Comparison of ENCODE assay signal across 10 cellular contexts in the genomic region with DNA sequence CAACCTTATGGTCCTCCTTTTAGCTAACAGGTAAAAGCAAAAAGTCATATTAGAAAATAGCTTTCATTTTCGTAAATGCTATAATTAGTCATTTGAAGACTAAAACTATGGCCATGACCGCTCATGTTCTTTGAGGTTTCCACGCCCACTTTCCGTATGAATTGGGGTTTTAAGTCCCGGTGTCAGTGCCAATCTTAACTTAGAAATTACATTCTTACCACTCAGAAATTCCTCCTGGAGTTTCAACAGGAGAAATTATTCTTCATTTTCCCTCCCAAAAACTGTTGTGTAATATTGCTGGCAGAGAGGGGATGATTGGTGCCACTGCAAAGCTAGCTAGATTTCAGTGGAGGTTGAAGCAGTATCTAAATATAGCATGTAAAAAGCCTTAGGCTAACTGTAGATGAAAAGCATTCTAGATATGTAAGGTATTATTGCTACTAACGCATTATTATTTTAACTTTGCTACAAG.
DNase-seq lines count a peak whose midpoint lies in the region; ATAC-seq and TF ChIP-seq lines count a peak whose summit lies in the region.
"Had no signal": no experiment of that assay in that cellular context is flagged by ENCODE, and none has a peak within 500 bp of the region (broad histone marks: within the 10 kb centered on the region; RNA-seq: fewer than 3 reads in every experiment).

No MANE protein-coding gene starts in this region.

- POLR2A ChIA-PET in OCI-LY7 (lab: Charles Lee): no interaction called here

- DNase-seq in GM13977 (ENCODE audit: low spot score) (peak; percentile 14), sigmoid colon (no peak), OCI-LY7 (ENCODE audit: low spot score) (no peak)
- no peak for DNase-seq in stimulated activated CD8-positive, alpha-beta memory T cell treated with anti-CD3 and anti-CD28 coated beads, Interleukin-4, amount 100 ng/mL, for 48 hours
- DNase-seq in activated naive CD4-positive, alpha-beta T cell treated with anti-CD3 and anti-CD28 coated beads, Interleukin-2, amount 10 ng/mL, durations not matched to agents 7 days and 5 days: no peak
- DNase-seq: activated CD4-positive, alpha-beta T cell treated with anti-CD3 and anti-CD28 coated beads, Interleukin-2, amount 10 ng/mL, durations not matched to agents 7 days and 5 days; NCI-H2029 treated with DMSO at 0.1 percent for 48 hours had no signal

- no peak for TF ChIP-seq POLR2A in sigmoid colon (IDR thresholded peaks at IDR 0.05)

- H3K4me1 Mint-ChIP-seq in activated naive CD4-positive, alpha-beta T cell treated with anti-CD3 and anti-CD28 coated beads, Interleukin-2, amount 10 ng/mL, durations not matched to agents 7 days and 5 days: no peaks in the 10 kb centered on the region
- H3K4me1 Mint-ChIP-seq: activated CD4-positive, alpha-beta T cell treated with anti-CD3 and anti-CD28 coated beads, Interleukin-2, amount 10 ng/mL, durations not matched to agents 7 days and 5 days had no signal

- H3K9me3 ChIP-seq in sigmoid colon (no peaks in the 10 kb centered on the region), OCI-LY7 (ENCODE audit: low read length) (no peaks in the 10 kb centered on the region)

- H3K79me2 ChIP-seq in KMS-11 (ENCODE audit: insufficient read depth, low read depth): no peaks in the 10 kb centered on the region
- H3K79me2 ChIP-seq in OCI-LY7 (ENCODE audit: insufficient read depth, low read depth, low read length): no peaks in the 10 kb centered on the region

- no peak overlapping the region for H3K27ac Mint-ChIP-seq in activated naive CD4-positive, alpha-beta T cell treated with anti-CD3 and anti-CD28 coated beads, Interleukin-2, amount 10 ng/mL, durations not matched to agents 7 days and 5 days
- H3K27ac Mint-ChIP-seq: activated CD4-positive, alpha-beta T cell treated with anti-CD3 and anti-CD28 coated beads, Interleukin-2, amount 10 ng/mL, durations not matched to agents 7 days and 5 days had no signal

- H3K4me3 ChIP-seq in KMS-11 (IDR thresholded peaks at IDR 0.05; ENCODE audit: insufficient read depth, low read depth, low read length) (no peak overlapping the region), sigmoid colon (no peak overlapping the region), OCI-LY7 (ENCODE audit: low read depth, low read length, poor library complexity, severe bottlenecking) (no peak overlapping the region)

- H3K36me3 Mint-ChIP-seq in activated naive CD4-positive, alpha-beta T cell treated with anti-CD3 and anti-CD28 coated beads, Interleukin-2, amount 10 ng/mL, durations not matched to agents 7 days and 5 days: no peaks in the 10 kb centered on the region

- H2AFZ ChIP-seq in KMS-11 (ENCODE audit: low read depth) (peak overlapping the region; percentile 64), OCI-LY7 (ENCODE audit: low read length) (no peak overlapping the region)

- peak overlapping the region; percentile 25; the same call in 1 of the 2 replicates for H3K27ac ChIP-seq in KMS-11
- peak overlapping the region in 1 of 4 donors; percentile 43 for H3K27ac ChIP-seq in sigmoid colon
- no peak overlapping the region for H3K27ac ChIP-seq in OCI-LY7 (ENCODE audit: low read depth, low read length, poor library complexity, severe bottlenecking)

- in situ Hi-C loops in GM13977 (cut with MboI; ENCODE audit: low pct_unique_long_range_greater_than_20kb, low sequenced_read_pairs, unreplicated experiment): no loop called here

- H3K9me2 ChIP-seq in OCI-LY7 (ENCODE audit: insufficient read depth, low read length): no peaks in the 10 kb centered on the region; the same call in 1 of the 2 replicates

- H3K27me3 ChIP-seq in KMS-11 (ENCODE audit: insufficient read depth, low read depth) (no peaks in the 10 kb centered on the region), sigmoid colon (no peaks in the 10 kb centered on the region)

- no TSS peak for BruUV-seq in OCI-LY7 (replicated peaks; lab: Mats Ljungman, UMichigan)

- WGBS in sigmoid colon, 2 donors: 80 to 86% methylated on average over 6 of the region's 6 CpGs

- ATAC-seq in GM19452 (IDR thresholded peaks at IDR 0.05; ENCODE audit: unreplicated experiment) (peak; percentile 98), HG02885 (IDR thresholded peaks at IDR 0.05; ENCODE audit: poor library complexity, unreplicated experiment) (peak; percentile 94)

- no peaks in the 10 kb centered on the region for H3K36me3 ChIP-seq in KMS-11 (ENCODE audit: insufficient read depth)
- no peaks in the 10 kb centered on the region for H3K36me3 ChIP-seq in sigmoid colon
- no peaks in the 10 kb centered on the region for H3K36me3 ChIP-seq in OCI-LY7 (ENCODE audit: insufficient read depth, low read length)

- H3K9ac ChIP-seq in KMS-11: no peak overlapping the region

- no peak overlapping the region for H3K4me3 Mint-ChIP-seq in activated naive CD4-positive, alpha-beta T cell treated with anti-CD3 and anti-CD28 coated beads, Interleukin-2, amount 10 ng/mL, durations not matched to agents 7 days and 5 days
- H3K4me3 Mint-ChIP-seq: activated CD4-positive, alpha-beta T cell treated with anti-CD3 and anti-CD28 coated beads, Interleukin-2, amount 10 ng/mL, durations not matched to agents 7 days and 5 days had no signal

- CTCF ChIA-PET in OCI-LY7 (lab: Charles Lee; ENCODE audit: unreplicated experiment): no interaction called here
- CTCF ChIA-PET in activated naive CD4-positive, alpha-beta T cell treated with anti-CD3 and anti-CD28 coated beads, Interleukin-2, amount 10 ng/mL, durations not matched to agents 7 days and 5 days (lab: Charles Lee): no interaction called here

- no peaks in the 10 kb centered on the region for H3K9me3 Mint-ChIP-seq in activated naive CD4-positive, alpha-beta T cell treated with anti-CD3 and anti-CD28 coated beads, Interleukin-2, amount 10 ng/mL, durations not matched to agents 7 days and 5 days
- H3K9me3 Mint-ChIP-seq: activated CD4-positive, alpha-beta T cell treated with anti-CD3 and anti-CD28 coated beads, Interleukin-2, amount 10 ng/mL, durations not matched to agents 7 days and 5 days had no signal

- no peaks in the 10 kb centered on the region for H3K27me3 Mint-ChIP-seq in activated naive CD4-positive, alpha-beta T cell treated with anti-CD3 and anti-CD28 coated beads, Interleukin-2, amount 10 ng/mL, durations not matched to agents 7 days and 5 days
- H3K27me3 Mint-ChIP-seq: activated CD4-positive, alpha-beta T cell treated with anti-CD3 and anti-CD28 coated beads, Interleukin-2, amount 10 ng/mL, durations not matched to agents 7 days and 5 days had no signal

- no peak for TF ChIP-seq EP300 in sigmoid colon (IDR thresholded peaks at IDR 0.05)

- intact Hi-C loops in sigmoid colon (cut with DNase I) (no loop called here), OCI-LY7 (cut with micrococcal nuclease; ENCODE audit: unreplicated experiment) (no loop called here)

- TF ChIP-seq CTCF in GM13977 (IDR thresholded peaks at IDR 0.05; ENCODE audit: extremely low read depth, insufficient read depth, missing control alignments) (no peak), KMS-11 (conservative IDR thresholded peaks at IDR 0.05; ENCODE audit: low read depth, low read length) (no peak), sigmoid colon (IDR thresholded peaks at IDR 0.05) (no peak), OCI-LY7 (conservative IDR thresholded peaks at IDR 0.05; ENCODE audit: low read length) (no peak)

- H3K4me1 ChIP-seq in KMS-11 (ENCODE audit: low read depth, poor library complexity, severe bottlenecking) (peaks cover 27% of the 10 kb centered on the region), sigmoid colon (no peaks in the 10 kb centered on the region), OCI-LY7 (ENCODE audit: insufficient read depth, low read length, poor library complexity, severe bottlenecking) (no peaks in the 10 kb centered on the region)

- H4K20me1 ChIP-seq in KMS-11 (ENCODE audit: insufficient read depth): no peaks in the 10 kb centered on the region
- no peaks in the 10 kb centered on the region for H4K20me1 ChIP-seq in OCI-LY7 (ENCODE audit: insufficient read depth, low read length)

- peak overlapping the region; percentile 71 for H3K4me2 ChIP-seq in KMS-11
- H3K4me2 ChIP-seq in OCI-LY7 (ENCODE audit: low read length): no peak overlapping the region
